In genomic region chr3:157248590-157249425, GRCh38 we compare ENCODE assay signal across 8 cellular contexts.
A peak's percentile ranks its signal among the peaks of the same experiment; 100 is the strongest.
DNase-seq lines count a peak whose midpoint lies in the region; ATAC-seq and TF ChIP-seq lines count a peak whose summit lies in the region.

No MANE protein-coding gene starts in this region.

- no peaks in the 10 kb centered on the region for H3K9me3 Mint-ChIP-seq in glutamatergic neuron (ENCODE audit: unreplicated experiment)
- no peaks in the 10 kb centered on the region for H3K9me3 Mint-ChIP-seq in activated CD4-positive, alpha-beta memory T cell treated with anti-CD3 and anti-CD28 coated beads, Interleukin-2, amount 10 ng/mL, durations not matched to agents 7 days and 5 days

- no peaks in the 10 kb centered on the region for H3K27me3 Mint-ChIP-seq in glutamatergic neuron (ENCODE audit: unreplicated experiment)
- no peaks in the 10 kb centered on the region for H3K27me3 Mint-ChIP-seq in activated CD4-positive, alpha-beta memory T cell treated with anti-CD3 and anti-CD28 coated beads, Interleukin-2, amount 10 ng/mL, durations not matched to agents 7 days and 5 days

- TF ChIP-seq POLR2A in breast epithelium (IDR thresholded peaks at IDR 0.05): no peak

- peak overlapping the region; percentile 45 to 78 for H3K27ac ChIP-seq in breast epithelium

- POLR2A ChIA-PET in activated CD4-positive, alpha-beta memory T cell treated with anti-CD3 and anti-CD28 coated beads, Interleukin-2, amount 10 ng/mL, durations not matched to agents 7 days and 5 days (lab: Charles Lee): no interaction called here

- no peak for TF ChIP-seq CTCF in breast epithelium (IDR thresholded peaks at IDR 0.05)
- TF ChIP-seq CTCF in glutamatergic neuron (IDR thresholded peaks at IDR 0.05; ENCODE audit: partially characterized antibody, unreplicated experiment): no peak

- H3K4me3 Mint-ChIP-seq in glutamatergic neuron (ENCODE audit: unreplicated experiment): no peak overlapping the region
- H3K4me3 Mint-ChIP-seq in activated CD4-positive, alpha-beta memory T cell treated with anti-CD3 and anti-CD28 coated beads, Interleukin-2, amount 10 ng/mL, durations not matched to agents 7 days and 5 days: no peak overlapping the region

- DNase-seq in ACHN (peak; percentile 68), MG63 (peak; percentile 38), breast epithelium (ENCODE audit: low spot score in 2 of 2) (no peak), kidney glomerular epithelial cell (lab: John Stamatoyannopoulos, UW) (peak; percentile 73), glutamatergic neuron (no peak)
- DNase-seq in activated naive CD4-positive, alpha-beta T cell treated with Interleukin-2 at 50 U/mL for 16 hours: no peak
- no peak for DNase-seq in activated CD4-positive, alpha-beta memory T cell treated with anti-CD3 and anti-CD28 coated beads, Interleukin-2, amount 10 ng/mL, durations not matched to agents 7 days and 5 days

- H3K36me3 ChIP-seq in MG63 (no peaks in the 10 kb centered on the region), breast epithelium (no peaks in the 10 kb centered on the region)

- H3K9me3 ChIP-seq in MG63 (no peaks in the 10 kb centered on the region), breast epithelium (no peaks in the 10 kb centered on the region)

- intact Hi-C loops in breast epithelium (cut with DNase I; ENCODE audit: low total_unique reads): no loop called here

- H3K4me3 ChIP-seq in MG63 (no peak overlapping the region), breast epithelium (no peak overlapping the region)

- no peak for ATAC-seq in HG03378 (IDR thresholded peaks at IDR 0.05; ENCODE audit: unreplicated experiment)

- peaks cover 4% of the 10 kb centered on the region for H3K36me3 Mint-ChIP-seq in glutamatergic neuron (ENCODE audit: unreplicated experiment)
- H3K36me3 Mint-ChIP-seq in activated CD4-positive, alpha-beta memory T cell treated with anti-CD3 and anti-CD28 coated beads, Interleukin-2, amount 10 ng/mL, durations not matched to agents 7 days and 5 days (ENCODE audit: low read depth): no peaks in the 10 kb centered on the region

- H3K27me3 ChIP-seq in MG63: no peaks in the 10 kb centered on the region
- no peaks in the 10 kb centered on the region for H3K27me3 ChIP-seq in breast epithelium

- in situ Hi-C loops in ACHN (cut with HindIII; ENCODE audit: low pct_ligation_motif_present, low pct_unique_long_range_greater_than_20kb, low sequenced_read_pairs): no loop called here

- H3K4me1 Mint-ChIP-seq in glutamatergic neuron (ENCODE audit: low read depth, unreplicated experiment): peaks cover 6% of the 10 kb centered on the region
- no peaks in the 10 kb centered on the region for H3K4me1 Mint-ChIP-seq in activated CD4-positive, alpha-beta memory T cell treated with anti-CD3 and anti-CD28 coated beads, Interleukin-2, amount 10 ng/mL, durations not matched to agents 7 days and 5 days

- H3K4me1 ChIP-seq in breast epithelium: peaks cover 0 to 3% of the 10 kb centered on the region in 2 donors

- no peak overlapping the region for H3K27ac Mint-ChIP-seq in glutamatergic neuron (ENCODE audit: unreplicated experiment)
- H3K27ac Mint-ChIP-seq in activated CD4-positive, alpha-beta memory T cell treated with anti-CD3 and anti-CD28 coated beads, Interleukin-2, amount 10 ng/mL, durations not matched to agents 7 days and 5 days: no peak overlapping the region

- CTCF ChIA-PET in activated CD4-positive, alpha-beta memory T cell treated with anti-CD3 and anti-CD28 coated beads, Interleukin-2, amount 10 ng/mL, durations not matched to agents 7 days and 5 days (lab: Charles Lee): no interaction called here

Comparison
In these comparisons a context has a peak if more than half of its experiments do, and no peak if none do; other contexts are left out.
1. DNase-seq: peak in ACHN (single experiment), MG63 (single experiment) and kidney glomerular epithelial cell (single experiment); none in breast epithelium (0 of 2), activated naive CD4-positive, alpha-beta T cell treated with Interleukin-2 at 50 U/mL for 16 hours (single experiment), glutamatergic neuron (single experiment) and activated CD4-positive, alpha-beta memory T cell treated with anti-CD3 and anti-CD28 coated beads, Interleukin-2, amount 10 ng/mL, durations not matched to agents 7 days and 5 days (single experiment).